In the genomic region with DNA sequence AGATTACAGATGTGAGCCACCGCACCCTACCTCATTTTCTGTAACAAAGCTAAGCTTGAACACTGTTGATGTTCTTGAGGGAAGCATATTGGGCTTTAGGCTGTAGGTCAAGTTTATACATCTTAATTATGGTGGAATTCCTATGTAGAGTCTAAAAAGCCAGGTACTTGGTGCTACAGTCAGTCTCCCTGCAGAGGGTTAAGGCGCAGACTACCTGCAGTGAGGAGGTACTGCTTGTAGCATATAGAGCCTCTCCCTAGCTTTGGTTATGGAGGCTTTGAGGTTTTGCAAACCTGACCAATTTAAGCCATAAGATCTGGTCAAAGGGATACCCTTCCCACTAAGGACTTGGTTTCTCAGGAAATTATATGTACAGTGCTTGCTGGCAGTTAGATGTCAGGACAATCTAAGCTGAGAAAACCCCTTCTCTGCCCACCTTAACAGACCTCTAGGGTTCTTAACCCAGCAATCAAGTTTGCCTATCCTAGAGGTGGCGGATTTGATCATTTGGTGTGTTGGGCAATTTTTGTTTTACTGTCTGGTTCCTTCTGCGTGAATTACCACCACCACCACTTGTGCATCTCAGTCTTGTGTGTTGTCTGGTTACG, we compare ENCODE assay signal across 21 cellular contexts. TPM values are rescaled to one million over a fixed set of nuclear protein-coding genes. Genes with fewer than 3 reads are reported as not detected.
DNase-seq lines count a peak whose midpoint lies in the region; ATAC-seq, FAIRE-seq and TF ChIP-seq lines count a peak whose summit lies in the region.
"Had no signal": no experiment of that assay in that cellular context is flagged by ENCODE, and none has a peak within 500 bp of the region (broad histone marks: within the 10 kb centered on the region; RNA-seq: fewer than 3 reads in every experiment).

No MANE protein-coding gene starts in this region.

- peaks cover 25% of the 10 kb centered on the region for H3K4me1 ChIP-seq in ACC112 (ENCODE audit: control insufficient read depth, insufficient read depth, low read length, unreplicated experiment)
- H3K4me1 ChIP-seq in fibroblast of lung (ENCODE audit: control insufficient read depth, extremely low read depth, insufficient read depth, low read length): peaks cover 4% of the 10 kb centered on the region

- peaks cover 30% of the 10 kb centered on the region for H3K79me2 ChIP-seq in ACC112 (ENCODE audit: control insufficient read depth, insufficient read depth, low read length, unreplicated experiment)
- peaks cover 33% of the 10 kb centered on the region for H3K79me2 ChIP-seq in fibroblast of lung (ENCODE audit: control insufficient read depth, insufficient read depth, low read length)

- H3K36me3 ChIP-seq in ACC112 (ENCODE audit: insufficient read depth, low read length) (peaks cover 42% of the 10 kb centered on the region), SK-N-MC (ENCODE audit: insufficient read depth, low read length) (peaks cover 62% of the 10 kb centered on the region), fibroblast of lung (ENCODE audit: control insufficient read depth, insufficient read depth, low read length) (peaks cover 16% of the 10 kb centered on the region)

- ATAC-seq in esophagus mucosa: no peak
- ATAC-seq: left cardiac atrium, pancreas had no signal

- TF ChIP-seq POLR2A in GM12892 (IDR thresholded peaks at IDR 0.05; ENCODE audit: low read depth, low read length): peak; percentile 42; the same call in 1 of the 2 replicates

- H4K20me1 ChIP-seq in fibroblast of lung (ENCODE audit: control insufficient read depth, extremely low read depth, insufficient read depth, low read length): peaks cover 8% of the 10 kb centered on the region

- H3K4me2 ChIP-seq in fibroblast of lung (ENCODE audit: extremely low read depth, insufficient read depth, low read length): no peak overlapping the region

- H3K9ac ChIP-seq in SK-N-MC (ENCODE audit: insufficient read length) (no peak overlapping the region), fibroblast of lung (ENCODE audit: insufficient read depth, low read length) (no peak overlapping the region)

- no peak for TF ChIP-seq CTCF in fibroblast of lung (conservative IDR thresholded peaks at IDR 0.05 in 1 of 2, IDR thresholded peaks at IDR 0.05 in 1 of 2; ENCODE audit: low read depth in 1 of 2, low read length in 2 of 2)

- FAIRE-seq in GM12892 (lab: Jason Lieb, UNC): no peak
- FAIRE-seq: pancreas had no signal

- H3K27me3 ChIP-seq in ACC112 (ENCODE audit: insufficient read depth, low read length) (no peaks in the 10 kb centered on the region), fibroblast of lung (ENCODE audit: control insufficient read depth, insufficient read depth, low read length) (no peaks in the 10 kb centered on the region)
- H3K27me3 ChIP-seq: pancreas, SJSA1 had no signal

- peak overlapping the region; percentile 62 for H3K27ac ChIP-seq in ACC112 (ENCODE audit: low read depth, low read length)
- H3K27ac ChIP-seq in SK-N-MC: peak overlapping the region; percentile 39
- H3K27ac ChIP-seq in fibroblast of lung (ENCODE audit: insufficient read depth, low read length): peak overlapping the region; percentile 26
- H3K27ac ChIP-seq: HL-60, pancreas, SJSA1 had no signal

- no peak overlapping the region for H2AFZ ChIP-seq in ACC112 (ENCODE audit: low read length, unreplicated experiment)
- no peak overlapping the region for H2AFZ ChIP-seq in fibroblast of lung (ENCODE audit: low read length)

- H3K9me3 ChIP-seq in SK-N-MC (ENCODE audit: low read depth, low read length) (no peaks in the 10 kb centered on the region), fibroblast of lung (ENCODE audit: control insufficient read depth, insufficient read depth, low read depth, low read length) (no peaks in the 10 kb centered on the region)
- H3K9me3 ChIP-seq: pancreas, SJSA1 had no signal

- no peak for DNase-seq in GM12892 (ENCODE audit: insufficient read length)
- no peak for DNase-seq in SK-N-MC (ENCODE audit: low read depth, low spot score)
- DNase-seq in fibroblast of lung (ENCODE audit: low read depth in 2 of 2): no peak
- no peak for DNase-seq in SW 1271 (lab: John Stamatoyannopoulos, UW)
- no peak for DNase-seq in NCI-H2227 (lab: John Stamatoyannopoulos, UW; ENCODE audit: unreplicated experiment)
- DNase-seq: activated CD4-positive, alpha-beta T cell treated with anti-CD3 and anti-CD28 coated beads, Interleukin-2, amount 50 U/mL, for 1 hour; activated T-cell treated with anti-CD3 and anti-CD28 coated beads, Interleukin-2, amount 50 U/mL, for 48 hours; AML-193; central memory CD4-positive, alpha-beta T cell; effector CD8-positive, alpha-beta T cell; KG1; left cardiac atrium; NCI-H146; NCI-H446 treated with DMSO at 0.1 percent for 48 hours; stimulated activated CD4-positive, alpha-beta T cell treated with anti-CD3 and anti-CD28 coated beads, Interleukin-4, amount 100 ng/mL, for 24 hours; stimulated activated CD8-positive, alpha-beta memory T cell treated with anti-CD3 and anti-CD28 coated beads, Interleukin-4, amount 100 ng/mL, for 48 hours had no signal

- H3K4me3 ChIP-seq in ACC112 (ENCODE audit: low read depth, low read length) (no peak overlapping the region), SK-N-MC (no peak overlapping the region), fibroblast of lung (replicated peaks in 1 of 4; ENCODE audit: control extremely low read depth in 1 of 4, insufficient read depth in 1 of 4, low read depth in 3 of 4, low read length in 4 of 4) (no peak overlapping the region)
- H3K4me3 ChIP-seq: pancreas, SJSA1 had no signal

RNA-seq across cellular contexts. Expression of gene PPIA, which starts 6.0 kb away (rescaled TPM):
- polyA plus RNA-seq in GM12892 (2012; ENCODE audit: missing spikeins): 3,328 TPM
- total RNA-seq in fibroblast of lung (940 and 1,161 TPM in 2 replicates), esophagus mucosa (2,087 TPM)
- polyA plus RNA-seq in fibroblast of lung: 7,057 and 8,825 TPM in 2 replicates
- polyA plus RNA-seq in fibroblast of lung (2012): 2,753 and 3,748 TPM in 2 replicates
- 787 and 804 TPM in 2 replicates for polyA minus RNA-seq in fibroblast of lung (ENCODE audit: low replicate concordance)

RNA-seq across cellular contexts. Expression of gene H2AZ2, which starts 45.4 kb away (rescaled TPM):
- 149 TPM for polyA plus RNA-seq in GM12892 (2012; ENCODE audit: missing spikeins)
- total RNA-seq in fibroblast of lung: 121 and 230 TPM in 2 replicates
- 170 and 232 TPM in 2 replicates for polyA plus RNA-seq in fibroblast of lung
- 155 and 226 TPM in 2 replicates for polyA plus RNA-seq in fibroblast of lung (2012)
- 62.1 and 78.1 TPM in 2 replicates for polyA minus RNA-seq in fibroblast of lung (ENCODE audit: low replicate concordance)
- total RNA-seq in esophagus mucosa: 87.6 TPM

RNA-seq across cellular contexts. Expression of gene ZMIZ2, which starts 53.9 kb away (rescaled TPM):
- polyA plus RNA-seq in GM12892 (2012; ENCODE audit: missing spikeins): 56.1 TPM
- total RNA-seq in fibroblast of lung (5.1 and 9.1 TPM in 2 replicates), esophagus mucosa (34.0 TPM)
- 3.9 and 5.5 TPM in 2 replicates for polyA plus RNA-seq in fibroblast of lung
- polyA plus RNA-seq in fibroblast of lung (2012): 21.8 and 26.6 TPM in 2 replicates
- 27.3 and 39.5 TPM in 2 replicates for polyA minus RNA-seq in fibroblast of lung (ENCODE audit: low replicate concordance)
